Comparison of ENCODE assay signal across 8 cellular contexts in genomic region chr2:8684885-8685696, GRCh38. TPM values are rescaled to one million over a fixed set of nuclear protein-coding genes. Genes with fewer than 3 reads are reported as not detected.
DNase-seq lines count a peak whose midpoint lies in the region; ATAC-seq and TF ChIP-seq lines count a peak whose summit lies in the region.

No MANE protein-coding gene starts in this region.

- H3F3A ChIP-seq in GM23248 (ENCODE audit: insufficient read depth): peaks cover 41% of the 10 kb centered on the region

- H3K36me3 ChIP-seq in GM23248 (ENCODE audit: low read depth) (peaks cover 18% of the 10 kb centered on the region), esophagus (ENCODE audit: control insufficient read depth in 2 of 2, insufficient read depth in 2 of 2, low read length in 1 of 2) (no peaks in the 10 kb centered on the region), muscle layer of duodenum (ENCODE audit: control insufficient read depth in 1 of 2, insufficient read depth in 2 of 2, low read length in 2 of 2) (no peaks in the 10 kb centered on the region)

- H2AFZ ChIP-seq in GM23248: peak overlapping the region; percentile 37; the same call in 1 of the 2 replicates

- ATAC-seq in GM19467 (IDR thresholded peaks at IDR 0.05; ENCODE audit: unreplicated experiment): no peak

- WGBS in GM23248 (ENCODE audit: low coverage in 1 of 2, low lambda C conversion rate in 2 of 2, missing lambda C conversion rate in 2 of 2), 2 experiments: 1 to 2% methylated on average over 37 to 51 of the region's 87 CpGs
- WGBS in esophagus, 2 donors: 1% methylated on average over 73 to 87 of the region's 87 CpGs

- peak overlapping the region; percentile 93 for H3K4me2 ChIP-seq in GM23248 (ENCODE audit: unreplicated experiment)

- H3K4me1 ChIP-seq in GM23248 (ENCODE audit: insufficient read depth): peaks cover 14% of the 10 kb centered on the region; the same call in 1 of the 2 replicates
- peaks cover 0 to 2% of the 10 kb centered on the region in 2 donors for H3K4me1 ChIP-seq in esophagus (ENCODE audit: control insufficient read depth in 2 of 2, insufficient read depth in 2 of 2, low read length in 1 of 2)
- peaks cover 0 to 12% of the 10 kb centered on the region in 2 donors for H3K4me1 ChIP-seq in muscle layer of duodenum (ENCODE audit: control insufficient read depth in 1 of 2, insufficient read depth in 2 of 2, low read length in 2 of 2)

- H3K27me3 ChIP-seq in GM23248 (replicated peaks; ENCODE audit: insufficient read depth) (no peaks in the 10 kb centered on the region), esophagus (ENCODE audit: control insufficient read depth in 1 of 2, insufficient read depth in 2 of 2, low read length in 2 of 2) (no peaks in the 10 kb centered on the region), muscle layer of duodenum (ENCODE audit: low read depth, low read length) (no peaks in the 10 kb centered on the region)

- peaks cover 32% of the 10 kb centered on the region for H3K79me2 ChIP-seq in GM23248 (ENCODE audit: insufficient read depth)

- in situ Hi-C loops in GM23248 (cut with MboI): loop anchor here (5.0 to 25.0 kb wide), 5 partner anchors 673 to 1573 kb away; no protein-coding TSS in a partner anchor

- H3K9me2 ChIP-seq in GM23248 (ENCODE audit: insufficient read depth): no peaks in the 10 kb centered on the region

- H3K9me3 ChIP-seq in GM23248 (ENCODE audit: low read depth) (no peaks in the 10 kb centered on the region), esophagus (ENCODE audit: control insufficient read depth in 2 of 2, insufficient read depth in 1 of 2, low read depth in 1 of 2, low read length in 1 of 2) (no peaks in the 10 kb centered on the region), muscle layer of duodenum (ENCODE audit: control insufficient read depth in 1 of 2, low read length in 2 of 2) (no peaks in the 10 kb centered on the region)

- no peak for TF ChIP-seq CTCF in C4-2B (conservative IDR thresholded peaks at IDR 0.05)

- H4K20me1 ChIP-seq in GM23248 (ENCODE audit: insufficient read depth): peaks cover 3% of the 10 kb centered on the region; the same call in 1 of the 2 replicates

- H3K4me3 ChIP-seq in GM23248: peak overlapping the region; percentile 100
- peak overlapping the region; percentile 54 to 66 for H3K4me3 ChIP-seq in esophagus (ENCODE audit: low read depth in 1 of 2, low read length in 2 of 2)
- peak overlapping the region; percentile 92 to 99 for H3K4me3 ChIP-seq in muscle layer of duodenum (ENCODE audit: low read depth in 1 of 2, low read length in 2 of 2)

- DNase-seq in GM23248: peak; percentile 89
- DNase-seq in NCI-H345 treated with DMSO at 0.1 percent for 48 hours (lab: John Stamatoyannopoulos, UW; ENCODE audit: unreplicated experiment): peak; percentile 81
- DNase-seq in activated T-cell treated with anti-CD3 and anti-CD28 coated beads for 1 hour (ENCODE audit: low read depth): peak; percentile 21
- peak in 30 of 49 donors; percentile 15 to 65 (median 45) for DNase-seq in substantia nigra (lab: John Stamatoyannopoulos, UW)

- H3K27ac ChIP-seq in C4-2B (peak overlapping the region; percentile 78), GM23248 (peak overlapping the region; percentile 93), esophagus (ENCODE audit: low read depth in 2 of 2, low read length in 1 of 2) (peak overlapping the region; percentile 51 to 79), muscle layer of duodenum (ENCODE audit: low read length) (peak overlapping the region; percentile 76), substantia nigra (ENCODE audit: low read depth, low read length, poor library complexity, severe bottlenecking) (peak overlapping the region; percentile 55)

- H3K9ac ChIP-seq in GM23248: peak overlapping the region; percentile 99

RNA-seq across cellular contexts. Expression of gene ID2, which starts 3.2 kb away (rescaled TPM):
- total RNA-seq in GM23248 (2014; rRNA removed; shearing (Covaris generic)): 548 and 668 TPM in 2 replicates
- 468 and 478 TPM in 2 replicates for polyA plus RNA-seq in GM23248 (2016; fragmentation: Nextera tagmentation; extraction: Ambion mirVana)
- 10 to 100 TPM; 12.7 to 23.1 TPM for polyA plus RNA-seq in esophagus

Comparison
In these comparisons a context has a peak if more than half of its experiments do, and no peak if none do; other contexts are left out.
1. DNase-seq: peak in every context shown above with its lines; median percentile 89 in GM23248; 81 in NCI-H345 treated with DMSO at 0.1 percent for 48 hours; 45 in substantia nigra; 21 in activated T-cell treated with anti-CD3 and anti-CD28 coated beads for 1 hour.
2. RNA of gene ID2, which starts 3.2 kb away (polyA plus RNA-seq): 468 to 478 TPM in GM23248; 12.7 to 23.1 TPM in esophagus; every median in the first group is over 10 times any median in the second.
3. Peak in every context shown above with its lines, with median percentiles within 50 percentile points of each other: H3K27ac ChIP-seq and H3K4me3 ChIP-seq.